Comparison of ENCODE assay signal across 10 cellular contexts in genomic region chr4:183335369-183335940, GRCh38. TPM values are rescaled to one million over a fixed set of nuclear protein-coding genes. Genes with fewer than 3 reads are reported as not detected.
DNase-seq lines count a peak whose midpoint lies in the region; ATAC-seq and TF ChIP-seq lines count a peak whose summit lies in the region.
"Had no signal": no experiment of that assay in that cellular context is flagged by ENCODE, and none has a peak within 500 bp of the region (broad histone marks: within the 10 kb centered on the region; RNA-seq: fewer than 3 reads in every experiment).

No MANE protein-coding gene starts in this region.

- H2BK5ac ChIP-seq in trophoblast cell (ENCODE audit: low read depth, low read length, poor library complexity), result no peak overlapping the region

- H2AFZ ChIP-seq in PC-3 (ENCODE audit: low read length) (no peak overlapping the region), trophoblast cell (ENCODE audit: insufficient read depth, low read length, poor library complexity) (no peak overlapping the region)
- H2AFZ ChIP-seq: parathyroid adenoma had no signal

- no peak overlapping the region for H3K4me3 ChIP-seq in PC-3 (ENCODE audit: low read length)
- no peak overlapping the region for H3K4me3 ChIP-seq in trophoblast cell (ENCODE audit: low read depth, low read length)

- intact Hi-C loops in PC-3 (cut with micrococcal nuclease), result loop anchor here (2.0 kb wide), 2 partner anchors 51 to 73 kb away; no protein-coding TSS in a partner anchor

- WGBS in trophoblast cell (ENCODE audit: extremely low coverage, insufficient coverage, insufficient read length), result no CpG with 5 or more reads among the region's 3 CpGs

- no peak overlapping the region for H3K4ac ChIP-seq in trophoblast cell (ENCODE audit: low read depth, low read length)

- DNase-seq in GM04503 (ENCODE audit: low read depth) (peak; percentile 83), PC-3 (peak; percentile 88), epithelial cell of prostate (ENCODE audit: low read depth, low spot score) (peak; percentile 76), trophoblast cell (peak in 1 of 2 donors; percentile 50), COR-L47 (lab: John Stamatoyannopoulos, UW) (no peak), NCI-H524 treated with DMSO at 0.1 percent for 48 hours (lab: John Stamatoyannopoulos, UW) (no peak), nucleus accumbens (lab: John Stamatoyannopoulos, UW) (no peak)

- no peak overlapping the region for H4K8ac ChIP-seq in trophoblast cell (ENCODE audit: low read depth, low read length)

- BruUV-seq in PC-3 (replicated peaks; lab: Mats Ljungman, UMichigan), result TSS peak; percentile 66

- H3K27me3 ChIP-seq in PC-3 (ENCODE audit: low read length), result no peaks in the 10 kb centered on the region
- H3K27me3 ChIP-seq in trophoblast cell (ENCODE audit: insufficient read depth, low read length), result no peaks in the 10 kb centered on the region

- H3K79me2 ChIP-seq in PC-3 (ENCODE audit: low read length) (no peaks in the 10 kb centered on the region), trophoblast cell (ENCODE audit: control insufficient read depth, insufficient read depth, low read length, poor library complexity) (no peaks in the 10 kb centered on the region)
- H3K79me2 ChIP-seq: parathyroid adenoma had no signal

- H3K27ac ChIP-seq in PC-3 (ENCODE audit: low read length), result peak overlapping the region; percentile 96
- H3K27ac ChIP-seq in epithelial cell of prostate, result peak overlapping the region; percentile 71
- no peak overlapping the region for H3K27ac ChIP-seq in trophoblast cell (ENCODE audit: low read depth, low read length)
- H3K27ac ChIP-seq: parathyroid adenoma had no signal

- H2BK12ac ChIP-seq in trophoblast cell (ENCODE audit: low read length), result no peak overlapping the region

- peaks cover 4% of the 10 kb centered on the region for H3F3A ChIP-seq in PC-3 (ENCODE audit: low read length, unreplicated experiment)

- no peaks in the 10 kb centered on the region for H3K79me1 ChIP-seq in trophoblast cell (ENCODE audit: low read length)

- H4K91ac ChIP-seq in trophoblast cell (ENCODE audit: low read depth, low read length), result peak overlapping the region; percentile 22

- H3K4me2 ChIP-seq in PC-3 (ENCODE audit: low read length) (peak overlapping the region; percentile 57), trophoblast cell (ENCODE audit: low read length) (no peak overlapping the region)

- peak overlapping the region; percentile 65 for H3K9ac ChIP-seq in PC-3 (ENCODE audit: low read length)
- no peak overlapping the region for H3K9ac ChIP-seq in trophoblast cell (ENCODE audit: low read length)
- H3K9ac ChIP-seq: parathyroid adenoma had no signal

- H4K20me1 ChIP-seq in PC-3 (ENCODE audit: low read length), result no peaks in the 10 kb centered on the region

- TF ChIP-seq CTCF in PC-3 (conservative IDR thresholded peaks at IDR 0.05; ENCODE audit: low read depth, low read length), result no peak

- CTCF ChIA-PET in PC-3 (lab: Charles Lee), result no interaction called here

- H4K12ac ChIP-seq in trophoblast cell (ENCODE audit: low read depth, low read length), result no peak overlapping the region

- H3K23ac ChIP-seq in trophoblast cell (ENCODE audit: low read length), result no peak overlapping the region

- H2AK5ac ChIP-seq in trophoblast cell (ENCODE audit: low read length), result no peak overlapping the region

- H3K18ac ChIP-seq in trophoblast cell (ENCODE audit: low read length), result peak overlapping the region; percentile 33

- H2BK120ac ChIP-seq in trophoblast cell (ENCODE audit: insufficient read depth, low read length, poor library complexity), result no peak overlapping the region

- no peaks in the 10 kb centered on the region for H3K9me2 ChIP-seq in PC-3 (replicated peaks; ENCODE audit: low read length)

- H3K14ac ChIP-seq in trophoblast cell (ENCODE audit: low read length), result no peak overlapping the region

- POLR2A ChIA-PET in PC-3 (lab: Charles Lee; ENCODE audit: unreplicated experiment), result no interaction called here

- no peaks in the 10 kb centered on the region for H3K9me3 ChIP-seq in PC-3 (ENCODE audit: low read length)
- H3K9me3 ChIP-seq in trophoblast cell (ENCODE audit: insufficient read depth, low read depth, low read length), result peaks cover 4% of the 10 kb centered on the region

- peak; percentile 67 for ATAC-seq in PC-3
- ATAC-seq in GM21576 (IDR thresholded peaks at IDR 0.05; ENCODE audit: unreplicated experiment), result no peak

- H3K36me3 ChIP-seq in PC-3 (ENCODE audit: low read depth, low read length) (no peaks in the 10 kb centered on the region), trophoblast cell (ENCODE audit: control insufficient read depth in 1 of 2, insufficient read depth in 2 of 2, low read length in 2 of 2) (no peaks in the 10 kb centered on the region)

- peaks cover 26% of the 10 kb centered on the region for H3K4me1 ChIP-seq in PC-3 (ENCODE audit: insufficient read depth, low read length)
- H3K4me1 ChIP-seq in trophoblast cell (ENCODE audit: control insufficient read depth in 1 of 2, insufficient read depth in 2 of 2, low read length in 2 of 2), result peaks cover 4 to 8% of the 10 kb centered on the region in 2 experiments

RNA-seq across cellular contexts. Expression of gene CLDN24, which starts 13.2 kb away (rescaled TPM):
- not detected in 2 replicates for total RNA-seq in PC-3 (2014; rRNA removed)
- polyA plus RNA-seq in trophoblast cell (2013), result not detected in 2 replicates
- total RNA-seq: epithelial cell of proximal tubule had no signal

RNA-seq across cellular contexts. Expression of gene CLDN22, which starts 15.4 kb away (rescaled TPM):
- total RNA-seq in PC-3 (2014; rRNA removed), result not detected in 2 replicates
- not detected in 2 replicates for polyA plus RNA-seq in trophoblast cell (2013)
- total RNA-seq: epithelial cell of proximal tubule had no signal

Comparison
In these comparisons a context has a peak if more than half of its experiments do, and no peak if none do; other contexts are left out.
1. DNase-seq: peak in GM04503 (single experiment), PC-3 (single experiment) and epithelial cell of prostate (single experiment); none in COR-L47 (single experiment), NCI-H524 treated with DMSO at 0.1 percent for 48 hours (single experiment) and nucleus accumbens (0 of 56).